ENCODE assay signal across 16 cellular contexts in the genomic region with DNA sequence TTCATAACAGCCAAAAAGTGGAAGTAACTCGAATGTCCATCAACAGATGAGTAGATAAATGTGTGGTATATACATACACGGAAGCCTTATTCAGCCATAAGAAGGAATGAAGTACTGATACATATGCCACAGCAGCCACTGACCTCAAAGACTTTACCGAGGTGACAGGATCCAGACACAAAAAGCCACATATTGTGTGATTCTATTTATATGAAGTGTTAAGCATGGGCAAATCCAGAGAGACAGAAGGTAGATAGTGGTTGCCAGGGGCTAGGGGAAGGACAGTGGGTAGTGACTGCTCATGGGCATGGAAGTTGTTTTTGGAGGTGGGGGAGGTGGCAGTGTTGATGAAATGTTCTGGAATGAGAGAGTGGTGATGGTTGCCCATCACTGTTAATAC. TPM values are rescaled to one million over a fixed set of nuclear protein-coding genes. Genes with fewer than 3 reads are reported as not detected.
DNase-seq lines count a peak whose midpoint lies in the region; ATAC-seq and TF ChIP-seq lines count a peak whose summit lies in the region.
"Had no signal": no experiment of that assay in that cellular context is flagged by ENCODE, and none has a peak within 500 bp of the region (broad histone marks: within the 10 kb centered on the region; RNA-seq: fewer than 3 reads in every experiment).

No MANE protein-coding gene starts in this region.

- CTCF ChIA-PET in T-cell (lab: Charles Lee) = interaction anchor here (0.7 to 2.0 kb wide), 4 partner anchors 47 to 1844 kb away, joined by 4 to 12 read pairs (median 6); no protein-coding TSS in a partner anchor

- no peak overlapping the region for H2AFZ ChIP-seq in smooth muscle cell (ENCODE audit: low read depth)

- 51% methylated on average over 3 of the region's 3 CpGs for WGBS in smooth muscle cell (ENCODE audit: low lambda C conversion rate)

- H3K27me3 ChIP-seq in smooth muscle cell (ENCODE audit: low read depth) = no peaks in the 10 kb centered on the region
- H3K27me3 ChIP-seq: foreskin keratinocyte, stomach had no signal

- no peaks in the 10 kb centered on the region for H3K79me2 ChIP-seq in smooth muscle cell (ENCODE audit: low read depth)

- no peak overlapping the region for H3K4me3 ChIP-seq in smooth muscle cell
- H3K4me3 ChIP-seq: stomach had no signal

- no peak for TF ChIP-seq CTCF in smooth muscle cell (IDR thresholded peaks at IDR 0.05; ENCODE audit: borderline replicate concordance, insufficient read depth, poor library complexity, severe bottlenecking)

- peak overlapping the region; percentile 25 for H3K4me2 ChIP-seq in smooth muscle cell
- H3K4me2 ChIP-seq: KMS-11 had no signal

- H3F3A ChIP-seq in smooth muscle cell (ENCODE audit: low read depth) = no peaks in the 10 kb centered on the region

- peak in 1 of 2 donors; percentile 17 for DNase-seq in activated T-cell treated with anti-CD3 and anti-CD28 coated beads, Interleukin-2, amount 50 U/mL, for 72 hours
- DNase-seq in activated T-cell treated with anti-CD3 and anti-CD28 coated beads, Interleukin-2, amount 50 U/mL, for 4 hours = no peak
- peak in 2 of 34 experiments; percentile 19 to 20 for DNase-seq in T-cell
- DNase-seq in effector memory CD8-positive, alpha-beta T cell = peak in 2 of 3 experiments; percentile 19 to 25
- DNase-seq in smooth muscle cell (lab: John Stamatoyannopoulos, UW; ENCODE audit: unreplicated experiment) = no peak
- no peak for DNase-seq in effector CD8-positive, alpha-beta T cell (lab: John Stamatoyannopoulos, UW)
- DNase-seq in NCI-H526 (lab: John Stamatoyannopoulos, UW) = no peak
- DNase-seq: activated CD4-positive, CD25-positive, alpha-beta regulatory T cell treated with anti-CD3 and anti-CD28 coated beads, Interleukin-2, amount 50 U/mL, for 72 hours; amniotic stem cell; foreskin keratinocyte; NCI-H1417 treated with DMSO at 0.1 percent for 48 hours; SHP77; stimulated activated CD4-positive, alpha-beta T cell treated with anti-CD3 and anti-CD28 coated beads, Interleukin-15, amount 100 ng/mL, for 24 hours; stomach had no signal

- H3K9me3 Mint-ChIP-seq in activated T-cell treated with anti-CD3 and anti-CD28 coated beads, Interleukin-2, amount 50 U/mL, for 72 hours = no peaks in the 10 kb centered on the region
- no peaks in the 10 kb centered on the region for H3K9me3 Mint-ChIP-seq in activated T-cell treated with anti-CD3 and anti-CD28 coated beads, Interleukin-2, amount 50 U/mL, for 4 hours
- no peaks in the 10 kb centered on the region for H3K9me3 Mint-ChIP-seq in T-cell
- no peaks in the 10 kb centered on the region for H3K9me3 Mint-ChIP-seq in effector memory CD8-positive, alpha-beta T cell

- peaks cover 65% of the 10 kb centered on the region for H3K4me1 Mint-ChIP-seq in activated T-cell treated with anti-CD3 and anti-CD28 coated beads, Interleukin-2, amount 50 U/mL, for 72 hours (ENCODE audit: low read depth)
- peaks cover 55% of the 10 kb centered on the region for H3K4me1 Mint-ChIP-seq in activated T-cell treated with anti-CD3 and anti-CD28 coated beads, Interleukin-2, amount 50 U/mL, for 4 hours (ENCODE audit: low read depth)
- peaks cover 58 to 65% (median 61%) of the 10 kb centered on the region in 3 donors for H3K4me1 Mint-ChIP-seq in T-cell
- H3K4me1 Mint-ChIP-seq in effector memory CD8-positive, alpha-beta T cell (ENCODE audit: low read depth in 2 of 2) = peaks cover 54 to 65% of the 10 kb centered on the region in 2 donors

- peak; percentile 26 to 32 for ATAC-seq in activated T-cell treated with anti-CD3 and anti-CD28 coated beads, Interleukin-2, amount 50 U/mL, for 72 hours (replicated peaks in 1 of 2)
- ATAC-seq in activated T-cell treated with anti-CD3 and anti-CD28 coated beads, Interleukin-2, amount 50 U/mL, for 4 hours = no peak
- no peak for ATAC-seq in T-cell (replicated peaks in 1 of 4)
- peak; percentile 54 for ATAC-seq in effector memory CD8-positive, alpha-beta T cell (replicated peaks)
- no peak for ATAC-seq in HG03457 (IDR thresholded peaks at IDR 0.05; ENCODE audit: unreplicated experiment)
- ATAC-seq: foreskin keratinocyte had no signal

- H3K27ac ChIP-seq in smooth muscle cell (ENCODE audit: low read depth) = peak overlapping the region; percentile 76
- H3K27ac ChIP-seq: foreskin keratinocyte, KMS-11, stomach had no signal

- no peak overlapping the region for H3K27ac Mint-ChIP-seq in activated T-cell treated with anti-CD3 and anti-CD28 coated beads, Interleukin-2, amount 50 U/mL, for 72 hours
- peak overlapping the region; percentile 73 to 87 for H3K27ac Mint-ChIP-seq in T-cell
- peak overlapping the region; percentile 5 to 82 for H3K27ac Mint-ChIP-seq in effector memory CD8-positive, alpha-beta T cell

- peak overlapping the region; percentile 27 for H3K9ac ChIP-seq in smooth muscle cell (ENCODE audit: low read depth)
- H3K9ac ChIP-seq: KMS-11 had no signal

- no peaks in the 10 kb centered on the region for H4K20me1 ChIP-seq in smooth muscle cell (ENCODE audit: low read depth)

- POLR2A ChIA-PET in T-cell (lab: Charles Lee) = no interaction called here

- H3K36me3 Mint-ChIP-seq in activated T-cell treated with anti-CD3 and anti-CD28 coated beads, Interleukin-2, amount 50 U/mL, for 72 hours (ENCODE audit: insufficient read depth in 2 of 2) = peaks cover 4 to 13% of the 10 kb centered on the region in 2 donors
- peaks cover 10% of the 10 kb centered on the region for H3K36me3 Mint-ChIP-seq in activated T-cell treated with anti-CD3 and anti-CD28 coated beads, Interleukin-2, amount 50 U/mL, for 4 hours (ENCODE audit: insufficient read depth)
- H3K36me3 Mint-ChIP-seq in T-cell = peaks cover 7% of the 10 kb centered on the region
- peaks cover 20% of the 10 kb centered on the region for H3K36me3 Mint-ChIP-seq in effector memory CD8-positive, alpha-beta T cell (ENCODE audit: insufficient read depth)

- H3K4me1 ChIP-seq in smooth muscle cell (ENCODE audit: low read depth) = peaks cover 15% of the 10 kb centered on the region
- H3K4me1 ChIP-seq: foreskin keratinocyte had no signal

- H3K27me3 Mint-ChIP-seq in activated T-cell treated with anti-CD3 and anti-CD28 coated beads, Interleukin-2, amount 50 U/mL, for 72 hours (ENCODE audit: low read depth) = no peaks in the 10 kb centered on the region
- no peaks in the 10 kb centered on the region for H3K27me3 Mint-ChIP-seq in activated T-cell treated with anti-CD3 and anti-CD28 coated beads, Interleukin-2, amount 50 U/mL, for 4 hours (ENCODE audit: low read depth)
- no peaks in the 10 kb centered on the region for H3K27me3 Mint-ChIP-seq in T-cell
- H3K27me3 Mint-ChIP-seq in effector memory CD8-positive, alpha-beta T cell = no peaks in the 10 kb centered on the region

- no peaks in the 10 kb centered on the region for H3K9me3 ChIP-seq in smooth muscle cell (replicated peaks; ENCODE audit: low read depth)
- H3K9me3 ChIP-seq: stomach had no signal

- no peaks in the 10 kb centered on the region for H3K36me3 ChIP-seq in smooth muscle cell (ENCODE audit: low read depth)

- no peak overlapping the region for H3K4me3 Mint-ChIP-seq in activated T-cell treated with anti-CD3 and anti-CD28 coated beads, Interleukin-2, amount 50 U/mL, for 72 hours
- no peak overlapping the region for H3K4me3 Mint-ChIP-seq in activated T-cell treated with anti-CD3 and anti-CD28 coated beads, Interleukin-2, amount 50 U/mL, for 4 hours
- no peak overlapping the region for H3K4me3 Mint-ChIP-seq in T-cell
- H3K4me3 Mint-ChIP-seq in effector memory CD8-positive, alpha-beta T cell = peak overlapping the region; percentile 17 to 51

RNA-seq across cellular contexts. Expression of gene ZAP70, which starts 33.9 kb away (rescaled TPM):
- 100 to 1,000 TPM; 164 to 190 TPM for total RNA-seq in activated T-cell treated with anti-CD3 and anti-CD28 coated beads, Interleukin-2, amount 50 U/mL, for 72 hours
- total RNA-seq in activated T-cell treated with anti-CD3 and anti-CD28 coated beads, Interleukin-2, amount 50 U/mL, for 4 hours = 100 to 1,000 TPM; 156 to 194 (median 186) TPM
- total RNA-seq in T-cell = 100 to 1,000 TPM; 449 to 534 (median 468) TPM
- 0.40 TPM in 1 of 2 replicates, not detected in the other for total RNA-seq in smooth muscle cell
- 0.24 and 0.31 TPM in 2 replicates for polyA plus RNA-seq in smooth muscle cell
- total RNA-seq: foreskin keratinocyte had no signal

Comparison
In these comparisons a context has a peak if more than half of its experiments do, and no peak if none do; other contexts are left out.
1. ATAC-seq: peak in activated T-cell treated with anti-CD3 and anti-CD28 coated beads, Interleukin-2, amount 50 U/mL, for 72 hours (2 of 2) and effector memory CD8-positive, alpha-beta T cell (single experiment); none in activated T-cell treated with anti-CD3 and anti-CD28 coated beads, Interleukin-2, amount 50 U/mL, for 4 hours (0 of 2), T-cell (0 of 4) and HG03457 (single experiment).
2. DNase-seq: peak in effector memory CD8-positive, alpha-beta T cell (2 of 3); none in activated T-cell treated with anti-CD3 and anti-CD28 coated beads, Interleukin-2, amount 50 U/mL, for 4 hours (single experiment), smooth muscle cell (single experiment), effector CD8-positive, alpha-beta T cell (single experiment) and NCI-H526 (0 of 2).
3. H3K4me3 Mint-ChIP-seq: peak in effector memory CD8-positive, alpha-beta T cell (2 of 2); none in activated T-cell treated with anti-CD3 and anti-CD28 coated beads, Interleukin-2, amount 50 U/mL, for 72 hours (0 of 2), activated T-cell treated with anti-CD3 and anti-CD28 coated beads, Interleukin-2, amount 50 U/mL, for 4 hours (single experiment) and T-cell (0 of 3).
4. RNA of gene ZAP70, which starts 33.9 kb away (total RNA-seq): 449 to 534 TPM in T-cell, 164 to 190 TPM in activated T-cell treated with anti-CD3 and anti-CD28 coated beads, Interleukin-2, amount 50 U/mL, for 72 hours and 156 to 194 TPM in activated T-cell treated with anti-CD3 and anti-CD28 coated beads, Interleukin-2, amount 50 U/mL, for 4 hours; 0.40 TPM in smooth muscle cell; every median in the first group is over 100 times any median in the second.